Comparison of ENCODE assay signal across 1 cellular context in genomic region chr2:20525041-20526035, GRCh38.
TF ChIP-seq lines count a peak whose summit lies in the region.

No MANE protein-coding gene starts in this region.

TF ChIP-seq in K562, 482 proteins besides CTCF, POLR2A, EP300 and RAD21 (continued from another document and continues in another):
- TF ChIP-seq, protein P1, sequence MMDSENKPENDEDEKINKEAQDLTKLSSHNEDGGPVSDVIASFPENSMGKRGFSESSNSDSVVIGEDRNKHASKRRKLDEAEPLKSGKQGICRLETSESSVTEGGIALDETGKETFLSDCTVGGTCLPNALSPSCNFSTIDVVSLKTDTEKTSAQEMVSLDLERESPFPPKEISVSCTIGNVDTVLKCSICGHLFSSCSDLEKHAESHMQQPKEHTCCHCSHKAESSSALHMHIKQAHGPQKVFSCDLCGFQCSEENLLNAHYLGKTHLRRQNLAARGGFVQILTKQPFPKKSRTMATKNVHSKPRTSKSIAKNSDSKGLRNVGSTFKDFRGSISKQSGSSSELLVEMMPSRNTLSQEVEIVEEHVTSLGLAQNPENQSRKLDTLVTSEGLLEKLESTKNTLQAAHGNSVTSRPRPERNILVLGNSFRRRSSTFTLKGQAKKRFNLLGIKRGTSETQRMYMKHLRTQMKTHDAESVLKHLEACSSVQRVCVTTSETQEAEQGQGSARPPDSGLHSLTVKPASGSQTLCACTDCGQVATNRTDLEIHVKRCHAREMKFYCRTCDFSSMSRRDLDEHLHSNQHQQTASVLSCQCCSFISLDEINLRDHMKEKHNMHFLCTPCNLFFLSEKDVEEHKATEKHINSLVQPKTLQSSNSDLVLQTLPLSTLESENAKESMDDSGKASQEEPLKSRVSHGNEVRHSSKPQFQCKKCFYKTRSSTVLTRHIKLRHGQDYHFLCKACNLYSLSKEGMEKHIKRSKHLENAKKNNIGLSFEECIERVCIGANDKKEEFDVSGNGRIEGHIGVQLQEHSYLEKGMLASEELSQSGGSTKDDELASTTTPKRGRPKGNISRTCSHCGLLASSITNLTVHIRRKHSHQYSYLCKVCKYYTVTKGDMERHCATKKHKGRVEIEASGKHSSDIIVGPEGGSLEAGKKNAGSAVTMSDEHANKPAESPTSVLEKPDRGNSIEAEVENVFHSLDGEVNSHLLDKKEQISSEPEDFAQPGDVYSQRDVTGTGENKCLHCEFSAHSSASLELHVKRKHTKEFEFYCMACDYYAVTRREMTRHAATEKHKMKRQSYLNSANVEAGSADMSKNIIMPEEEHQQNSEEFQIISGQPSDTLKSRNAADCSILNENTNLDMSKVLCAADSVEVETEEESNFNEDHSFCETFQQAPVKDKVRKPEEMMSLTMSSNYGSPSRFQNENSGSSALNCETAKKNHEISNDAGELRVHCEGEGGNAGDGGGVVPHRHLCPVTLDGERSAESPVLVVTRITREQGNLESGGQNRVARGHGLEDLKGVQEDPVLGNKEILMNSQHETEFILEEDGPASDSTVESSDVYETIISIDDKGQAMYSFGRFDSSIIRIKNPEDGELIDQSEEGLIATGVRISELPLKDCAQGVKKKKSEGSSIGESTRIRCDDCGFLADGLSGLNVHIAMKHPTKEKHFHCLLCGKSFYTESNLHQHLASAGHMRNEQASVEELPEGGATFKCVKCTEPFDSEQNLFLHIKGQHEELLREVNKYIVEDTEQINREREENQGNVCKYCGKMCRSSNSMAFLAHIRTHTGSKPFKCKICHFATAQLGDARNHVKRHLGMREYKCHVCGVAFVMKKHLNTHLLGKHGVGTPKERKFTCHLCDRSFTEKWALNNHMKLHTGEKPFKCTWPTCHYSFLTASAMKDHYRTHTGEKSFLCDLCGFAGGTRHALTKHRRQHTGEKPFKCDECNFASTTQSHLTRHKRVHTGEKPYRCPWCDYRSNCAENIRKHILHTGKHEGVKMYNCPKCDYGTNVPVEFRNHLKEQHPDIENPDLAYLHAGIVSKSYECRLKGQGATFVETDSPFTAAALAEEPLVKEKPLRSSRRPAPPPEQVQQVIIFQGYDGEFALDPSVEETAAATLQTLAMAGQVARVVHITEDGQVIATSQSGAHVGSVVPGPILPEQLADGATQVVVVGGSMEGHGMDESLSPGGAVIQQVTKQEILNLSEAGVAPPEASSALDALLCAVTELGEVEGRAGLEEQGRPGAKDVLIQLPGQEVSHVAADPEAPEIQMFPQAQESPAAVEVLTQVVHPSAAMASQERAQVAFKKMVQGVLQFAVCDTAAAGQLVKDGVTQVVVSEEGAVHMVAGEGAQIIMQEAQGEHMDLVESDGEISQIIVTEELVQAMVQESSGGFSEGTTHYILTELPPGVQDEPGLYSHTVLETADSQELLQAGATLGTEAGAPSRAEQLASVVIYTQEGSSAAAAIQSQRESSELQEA (IDR thresholded peaks at IDR 0.05; ENCODE audit: low read depth) = no peak
- no peak for TF ChIP-seq MCM2 (IDR thresholded peaks at IDR 0.05; ENCODE audit: low read depth)
- TF ChIP-seq NR4A1 (CRISPR knock-in tag; IDR thresholded peaks at IDR 0.05) = no peak
- 0 out of 2 replicates have a peak, but pooled peaks have one; percentile 44 for TF ChIP-seq NR4A1 (tag; IDR thresholded peaks at IDR 0.05)
- TF ChIP-seq PTTG1 (tag; IDR thresholded peaks at IDR 0.05; ENCODE audit: low read depth) = no peak
- 0 out of 2 replicates have a peak, but pooled peaks have one; percentile 5 for TF ChIP-seq HMBOX1 (IDR thresholded peaks at IDR 0.05)
- TF ChIP-seq ZNF75A (CRISPR knock-in tag; IDR thresholded peaks at IDR 0.05) = 0 out of 2 replicates have a peak, but pooled peaks have one; percentile 32
- TF ChIP-seq, protein P2, sequence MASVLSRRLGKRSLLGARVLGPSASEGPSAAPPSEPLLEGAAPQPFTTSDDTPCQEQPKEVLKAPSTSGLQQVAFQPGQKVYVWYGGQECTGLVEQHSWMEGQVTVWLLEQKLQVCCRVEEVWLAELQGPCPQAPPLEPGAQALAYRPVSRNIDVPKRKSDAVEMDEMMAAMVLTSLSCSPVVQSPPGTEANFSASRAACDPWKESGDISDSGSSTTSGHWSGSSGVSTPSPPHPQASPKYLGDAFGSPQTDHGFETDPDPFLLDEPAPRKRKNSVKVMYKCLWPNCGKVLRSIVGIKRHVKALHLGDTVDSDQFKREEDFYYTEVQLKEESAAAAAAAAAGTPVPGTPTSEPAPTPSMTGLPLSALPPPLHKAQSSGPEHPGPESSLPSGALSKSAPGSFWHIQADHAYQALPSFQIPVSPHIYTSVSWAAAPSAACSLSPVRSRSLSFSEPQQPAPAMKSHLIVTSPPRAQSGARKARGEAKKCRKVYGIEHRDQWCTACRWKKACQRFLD (CRISPR knock-in tag; IDR thresholded peaks at IDR 0.05) = peak; percentile 40; the same call in 1 of the 2 replicates
- TF ChIP-seq, protein P3, sequence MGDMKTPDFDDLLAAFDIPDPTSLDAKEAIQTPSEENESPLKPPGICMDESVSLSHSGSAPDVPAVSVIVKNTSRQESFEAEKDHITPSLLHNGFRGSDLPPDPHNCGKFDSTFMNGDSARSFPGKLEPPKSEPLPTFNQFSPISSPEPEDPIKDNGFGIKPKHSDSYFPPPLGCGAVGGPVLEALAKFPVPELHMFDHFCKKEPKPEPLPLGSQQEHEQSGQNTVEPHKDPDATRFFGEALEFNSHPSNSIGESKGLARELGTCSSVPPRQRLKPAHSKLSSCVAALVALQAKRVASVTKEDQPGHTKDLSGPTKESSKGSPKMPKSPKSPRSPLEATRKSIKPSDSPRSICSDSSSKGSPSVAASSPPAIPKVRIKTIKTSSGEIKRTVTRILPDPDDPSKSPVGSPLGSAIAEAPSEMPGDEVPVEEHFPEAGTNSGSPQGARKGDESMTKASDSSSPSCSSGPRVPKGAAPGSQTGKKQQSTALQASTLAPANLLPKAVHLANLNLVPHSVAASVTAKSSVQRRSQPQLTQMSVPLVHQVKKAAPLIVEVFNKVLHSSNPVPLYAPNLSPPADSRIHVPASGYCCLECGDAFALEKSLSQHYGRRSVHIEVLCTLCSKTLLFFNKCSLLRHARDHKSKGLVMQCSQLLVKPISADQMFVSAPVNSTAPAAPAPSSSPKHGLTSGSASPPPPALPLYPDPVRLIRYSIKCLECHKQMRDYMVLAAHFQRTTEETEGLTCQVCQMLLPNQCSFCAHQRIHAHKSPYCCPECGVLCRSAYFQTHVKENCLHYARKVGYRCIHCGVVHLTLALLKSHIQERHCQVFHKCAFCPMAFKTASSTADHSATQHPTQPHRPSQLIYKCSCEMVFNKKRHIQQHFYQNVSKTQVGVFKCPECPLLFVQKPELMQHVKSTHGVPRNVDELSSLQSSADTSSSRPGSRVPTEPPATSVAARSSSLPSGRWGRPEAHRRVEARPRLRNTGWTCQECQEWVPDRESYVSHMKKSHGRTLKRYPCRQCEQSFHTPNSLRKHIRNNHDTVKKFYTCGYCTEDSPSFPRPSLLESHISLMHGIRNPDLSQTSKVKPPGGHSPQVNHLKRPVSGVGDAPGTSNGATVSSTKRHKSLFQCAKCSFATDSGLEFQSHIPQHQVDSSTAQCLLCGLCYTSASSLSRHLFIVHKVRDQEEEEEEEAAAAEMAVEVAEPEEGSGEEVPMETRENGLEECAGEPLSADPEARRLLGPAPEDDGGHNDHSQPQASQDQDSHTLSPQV (IDR thresholded peaks at IDR 0.05) = peak; percentile 58; the same call in 1 of the 2 replicates
- no peak for TF ChIP-seq ZNF165 (CRISPR knock-in tag; IDR thresholded peaks at IDR 0.05; ENCODE audit: borderline replicate concordance)
- peak; percentile 46 for TF ChIP-seq PHF20 (IDR thresholded peaks at IDR 0.05; ENCODE audit: partially characterized antibody)
- TF ChIP-seq LCOR (CRISPR knock-in tag; IDR thresholded peaks at IDR 0.05) = 0 out of 2 replicates have a peak, but pooled peaks have one; percentile 11
- TF ChIP-seq NR2C1 (IDR thresholded peaks at IDR 0.05) = 0 out of 2 replicates have a peak, but pooled peaks have one; percentile 38
- peak; percentile 46; the same call in 1 of the 2 replicates for TF ChIP-seq NR2C1 (tag; IDR thresholded peaks at IDR 0.05)
- TF ChIP-seq KDM5B (IDR thresholded peaks at IDR 0.05; ENCODE audit: insufficient replicate concordance, low read depth, low read length) = peak; percentile 30
- TF ChIP-seq, protein P4, sequence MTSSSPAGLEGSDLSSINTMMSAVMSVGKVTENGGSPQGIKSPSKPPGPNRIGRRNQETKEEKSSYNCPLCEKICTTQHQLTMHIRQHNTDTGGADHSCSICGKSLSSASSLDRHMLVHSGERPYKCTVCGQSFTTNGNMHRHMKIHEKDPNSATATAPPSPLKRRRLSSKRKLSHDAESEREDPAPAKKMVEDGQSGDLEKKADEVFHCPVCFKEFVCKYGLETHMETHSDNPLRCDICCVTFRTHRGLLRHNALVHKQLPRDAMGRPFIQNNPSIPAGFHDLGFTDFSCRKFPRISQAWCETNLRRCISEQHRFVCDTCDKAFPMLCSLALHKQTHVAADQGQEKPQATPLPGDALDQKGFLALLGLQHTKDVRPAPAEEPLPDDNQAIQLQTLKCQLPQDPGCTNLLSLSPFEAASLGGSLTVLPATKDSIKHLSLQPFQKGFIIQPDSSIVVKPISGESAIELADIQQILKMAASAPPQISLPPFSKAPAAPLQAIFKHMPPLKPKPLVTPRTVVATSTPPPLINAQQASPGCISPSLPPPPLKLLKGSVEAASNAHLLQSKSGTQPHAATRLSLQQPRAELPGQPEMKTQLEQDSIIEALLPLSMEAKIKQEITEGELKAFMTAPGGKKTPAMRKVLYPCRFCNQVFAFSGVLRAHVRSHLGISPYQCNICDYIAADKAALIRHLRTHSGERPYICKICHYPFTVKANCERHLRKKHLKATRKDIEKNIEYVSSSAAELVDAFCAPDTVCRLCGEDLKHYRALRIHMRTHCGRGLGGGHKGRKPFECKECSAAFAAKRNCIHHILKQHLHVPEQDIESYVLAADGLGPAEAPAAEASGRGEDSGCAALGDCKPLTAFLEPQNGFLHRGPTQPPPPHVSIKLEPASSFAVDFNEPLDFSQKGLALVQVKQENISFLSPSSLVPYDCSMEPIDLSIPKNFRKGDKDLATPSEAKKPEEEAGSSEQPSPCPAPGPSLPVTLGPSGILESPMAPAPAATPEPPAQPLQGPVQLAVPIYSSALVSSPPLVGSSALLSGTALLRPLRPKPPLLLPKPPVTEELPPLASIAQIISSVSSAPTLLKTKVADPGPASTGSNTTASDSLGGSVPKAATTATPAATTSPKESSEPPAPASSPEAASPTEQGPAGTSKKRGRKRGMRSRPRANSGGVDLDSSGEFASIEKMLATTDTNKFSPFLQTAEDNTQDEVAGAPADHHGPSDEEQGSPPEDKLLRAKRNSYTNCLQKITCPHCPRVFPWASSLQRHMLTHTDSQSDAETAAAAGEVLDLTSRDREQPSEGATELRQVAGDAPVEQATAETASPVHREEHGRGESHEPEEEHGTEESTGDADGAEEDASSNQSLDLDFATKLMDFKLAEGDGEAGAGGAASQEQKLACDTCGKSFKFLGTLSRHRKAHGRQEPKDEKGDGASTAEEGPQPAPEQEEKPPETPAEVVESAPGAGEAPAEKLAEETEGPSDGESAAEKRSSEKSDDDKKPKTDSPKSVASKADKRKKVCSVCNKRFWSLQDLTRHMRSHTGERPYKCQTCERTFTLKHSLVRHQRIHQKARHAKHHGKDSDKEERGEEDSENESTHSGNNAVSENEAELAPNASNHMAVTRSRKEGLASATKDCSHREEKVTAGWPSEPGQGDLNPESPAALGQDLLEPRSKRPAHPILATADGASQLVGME (CRISPR knock-in tag; IDR thresholded peaks at IDR 0.05) = 0 out of 2 replicates have a peak, but pooled peaks have one; percentile 13
- TF ChIP-seq CBFB (CRISPR knock-in tag; IDR thresholded peaks at IDR 0.05) = 0 out of 2 replicates have a peak, but pooled peaks have one; percentile 52
- peak; percentile 49; the same call in 1 of the 2 replicates for TF ChIP-seq ZFX (CRISPR knock-in tag; IDR thresholded peaks at IDR 0.05)
- no peak for TF ChIP-seq NCOA4 (IDR thresholded peaks at IDR 0.05; ENCODE audit: partially characterized antibody)
- no peak for TF ChIP-seq RBM34 (IDR thresholded peaks at IDR 0.05; ENCODE audit: borderline replicate concordance, insufficient read depth, low read length)
- TF ChIP-seq ZNF511 (CRISPR knock-in tag; IDR thresholded peaks at IDR 0.05) = peak; percentile 57; the same call in 1 of the 2 replicates
- TF ChIP-seq MECOM (CRISPR knock-in tag; IDR thresholded peaks at IDR 0.05) = 0 out of 2 replicates have a peak, but pooled peaks have one; percentile 11
- TF ChIP-seq ZNF740 (CRISPR knock-in tag; IDR thresholded peaks at IDR 0.05) = 0 out of 2 replicates have a peak, but pooled peaks have one; percentile 14
- TF ChIP-seq ZNF740 (tag; IDR thresholded peaks at IDR 0.05) = no peak
- TF ChIP-seq RBBP5 (IDR thresholded peaks at IDR 0.05; ENCODE audit: borderline replicate concordance, insufficient read depth, low read length, poor library complexity, severe bottlenecking) = peak; percentile 46
- TF ChIP-seq, protein P5, sequence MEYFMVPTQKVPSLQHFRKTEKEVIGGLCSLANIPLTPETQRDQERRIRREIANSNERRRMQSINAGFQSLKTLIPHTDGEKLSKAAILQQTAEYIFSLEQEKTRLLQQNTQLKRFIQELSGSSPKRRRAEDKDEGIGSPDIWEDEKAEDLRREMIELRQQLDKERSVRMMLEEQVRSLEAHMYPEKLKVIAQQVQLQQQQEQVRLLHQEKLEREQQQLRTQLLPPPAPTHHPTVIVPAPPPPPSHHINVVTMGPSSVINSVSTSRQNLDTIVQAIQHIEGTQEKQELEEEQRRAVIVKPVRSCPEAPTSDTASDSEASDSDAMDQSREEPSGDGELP (CRISPR knock-in tag; IDR thresholded peaks at IDR 0.05; ENCODE audit: borderline replicate concordance) = peak; percentile 10; the same call in 1 of the 2 replicates
- TF ChIP-seq GATA2 (CRISPR knock-in tag; IDR thresholded peaks at IDR 0.05) = 0 out of 2 replicates have a peak, but pooled peaks have one; percentile 10
- TF ChIP-seq ZFP30 (CRISPR knock-in tag; IDR thresholded peaks at IDR 0.05; ENCODE audit: borderline replicate concordance) = no peak
- peak; percentile 55; the same call in 1 of the 2 replicates for TF ChIP-seq ZBTB17 (CRISPR knock-in tag; IDR thresholded peaks at IDR 0.05)
- no peak for TF ChIP-seq SUPT5H (IDR thresholded peaks at IDR 0.05)
